In genomic region chr1:151907363-151908139, GRCh38 we compare ENCODE assay signal across 11 cellular contexts. TPM values are rescaled to one million over a fixed set of nuclear protein-coding genes. Genes with fewer than 3 reads are reported as not detected.
DNase-seq lines count a peak whose midpoint lies in the region; ATAC-seq and TF ChIP-seq lines count a peak whose summit lies in the region.
"Had no signal": no experiment of that assay in that cellular context is flagged by ENCODE, and none has a peak within 500 bp of the region (broad histone marks: within the 10 kb centered on the region; RNA-seq: fewer than 3 reads in every experiment).

No MANE protein-coding gene starts in this region.

- no peaks in the 10 kb centered on the region for H3K36me3 ChIP-seq in CD8-positive, alpha-beta T cell (ENCODE audit: insufficient read depth, low read length)
- peaks cover 0 to 21% of the 10 kb centered on the region in 2 experiments; a peak in 1 of 3 replicates for H3K36me3 ChIP-seq in HEK293 (ENCODE audit: control insufficient read depth in 2 of 2, insufficient read depth in 1 of 2, low read length in 2 of 2)
- H3K36me3 ChIP-seq: neutrophil had no signal

- no peak for ATAC-seq in CD8-positive, alpha-beta T cell
- no peak for ATAC-seq in HG03159 (IDR thresholded peaks at IDR 0.05; ENCODE audit: unreplicated experiment)
- ATAC-seq in HG02885 (IDR thresholded peaks at IDR 0.05; ENCODE audit: poor library complexity, unreplicated experiment) = no peak
- ATAC-seq: foreskin keratinocyte had no signal

- peaks cover 3% of the 10 kb centered on the region for H3K9me3 Mint-ChIP-seq in CD8-positive, alpha-beta T cell
- peaks cover 21% of the 10 kb centered on the region for H3K9me3 Mint-ChIP-seq in activated CD4-positive, alpha-beta memory T cell treated with anti-CD3 and anti-CD28 coated beads for 36 hours
- peaks cover 5 to 12% (median 8%) of the 10 kb centered on the region in 6 donors for H3K9me3 Mint-ChIP-seq in immature natural killer cell

- H3K27ac ChIP-seq in CD8-positive, alpha-beta T cell (ENCODE audit: low read depth, low read length) = no peak overlapping the region
- no peak overlapping the region for H3K27ac ChIP-seq in HEK293 (ENCODE audit: extremely low read depth, low read depth, low read length)
- H3K27ac ChIP-seq: foreskin keratinocyte, neutrophil had no signal

- H3K36me3 Mint-ChIP-seq in CD8-positive, alpha-beta T cell = peaks cover 24% of the 10 kb centered on the region
- peaks cover 37% of the 10 kb centered on the region for H3K36me3 Mint-ChIP-seq in activated CD4-positive, alpha-beta memory T cell treated with anti-CD3 and anti-CD28 coated beads for 36 hours
- H3K36me3 Mint-ChIP-seq in immature natural killer cell = peaks cover 16 to 22% (median 18%) of the 10 kb centered on the region in 3 donors

- CTCF ChIA-PET in CD8-positive, alpha-beta T cell (lab: Charles Lee) = interaction anchor here (0.6 to 3.7 kb wide), 9 partner anchors 8 to 1587 kb away, joined by 3 to 26 read pairs (median 5); no protein-coding TSS in a partner anchor
- CTCF ChIA-PET in HEK293 (lab: Yijun Ruan, JAX) = interaction anchor here (0.7 to 2.5 kb wide), 5 partner anchors 8 to 106 kb away, joined by 3 to 12 read pairs (median 5); no protein-coding TSS in a partner anchor
- CTCF ChIA-PET in activated CD4-positive, alpha-beta memory T cell treated with anti-CD3 and anti-CD28 coated beads for 36 hours (lab: Charles Lee) = interaction anchor here (0.9 to 2.3 kb wide), 5 partner anchors 10 to 127 kb away, joined by 3 to 15 read pairs (median 9); no protein-coding TSS in a partner anchor

- POLR2A ChIA-PET in CD8-positive, alpha-beta T cell (lab: Charles Lee) = interaction anchor here (0.6 to 2.4 kb wide), 6 partner anchors 9 to 133 kb away, joined by 3 to 31 read pairs (median 4); no protein-coding TSS in a partner anchor
- POLR2A ChIA-PET in HEK293 (lab: Yijun Ruan, JAX) = no interaction called here
- POLR2A ChIA-PET in activated CD4-positive, alpha-beta memory T cell treated with anti-CD3 and anti-CD28 coated beads for 36 hours (lab: Charles Lee) = interaction anchor here (1.3 to 2.0 kb wide), 3 partner anchors 39 to 145 kb away, joined by 3 to 8 read pairs (median 6); partner anchors contain the start of genes C2CD4D and MRPL9

- H3K4me1 Mint-ChIP-seq in CD8-positive, alpha-beta T cell (ENCODE audit: low read depth) = peaks cover 53% of the 10 kb centered on the region
- peaks cover 48% of the 10 kb centered on the region for H3K4me1 Mint-ChIP-seq in activated CD4-positive, alpha-beta memory T cell treated with anti-CD3 and anti-CD28 coated beads for 36 hours (ENCODE audit: low read depth)
- H3K4me1 Mint-ChIP-seq in immature natural killer cell = peaks cover 42 to 54% of the 10 kb centered on the region in 2 donors

- no peaks in the 10 kb centered on the region for H3K27me3 ChIP-seq in CD8-positive, alpha-beta T cell (ENCODE audit: insufficient read depth, low read length)
- H3K27me3 ChIP-seq: foreskin keratinocyte had no signal

- DNase-seq in CD8-positive, alpha-beta T cell = no peak
- DNase-seq in activated CD4-positive, alpha-beta memory T cell treated with anti-CD3 and anti-CD28 coated beads for 36 hours = peak; percentile 40
- DNase-seq in immature natural killer cell (no peak), LoVo (ENCODE audit: low spot score) (no peak)
- DNase-seq: foreskin keratinocyte, NCI-H1105 treated with DMSO at 0.1 percent for 48 hours had no signal

- H3K27ac Mint-ChIP-seq in CD8-positive, alpha-beta T cell = peak overlapping the region; percentile 85
- peak overlapping the region; percentile 89 for H3K27ac Mint-ChIP-seq in activated CD4-positive, alpha-beta memory T cell treated with anti-CD3 and anti-CD28 coated beads for 36 hours
- peak overlapping the region in 3 of 6 donors; percentile 24 to 40 (median 39) for H3K27ac Mint-ChIP-seq in immature natural killer cell

- no peaks in the 10 kb centered on the region for H3K27me3 Mint-ChIP-seq in CD8-positive, alpha-beta T cell (ENCODE audit: low read depth)
- no peaks in the 10 kb centered on the region for H3K27me3 Mint-ChIP-seq in activated CD4-positive, alpha-beta memory T cell treated with anti-CD3 and anti-CD28 coated beads for 36 hours
- peaks cover 0 to 5% (median 4%) of the 10 kb centered on the region in 3 donors for H3K27me3 Mint-ChIP-seq in immature natural killer cell (ENCODE audit: low read depth in 3 of 3)

- peak overlapping the region; percentile 83 for H3K4me3 Mint-ChIP-seq in CD8-positive, alpha-beta T cell
- H3K4me3 Mint-ChIP-seq in activated CD4-positive, alpha-beta memory T cell treated with anti-CD3 and anti-CD28 coated beads for 36 hours = peak overlapping the region; percentile 78
- H3K4me3 Mint-ChIP-seq in immature natural killer cell = peak overlapping the region in 4 of 5 donors; percentile 28 to 58 (median 46)

- intact Hi-C loops in CD8-positive, alpha-beta T cell (cut with DNase I, micrococcal nuclease) = loop anchor here in 1 of 2 experiments (5.0 kb wide), 1 partner anchor 140 kb away; no protein-coding TSS in a partner anchor
- intact Hi-C loops in activated CD4-positive, alpha-beta memory T cell treated with anti-CD3 and anti-CD28 coated beads for 36 hours (cut with micrococcal nuclease) = no loop called here

- H3K4me3 ChIP-seq in CD8-positive, alpha-beta T cell (ENCODE audit: low read depth, low read length) = no peak overlapping the region
- H3K4me3 ChIP-seq in HEK293 (ENCODE audit: low read depth, low read length) = no peak overlapping the region

- H3K4me1 ChIP-seq in CD8-positive, alpha-beta T cell (ENCODE audit: insufficient read depth, low read length) = peaks cover 60% of the 10 kb centered on the region
- H3K4me1 ChIP-seq in HEK293 (ENCODE audit: control insufficient read depth, insufficient read depth, low read length) = no peaks in the 10 kb centered on the region

- H3K9me3 ChIP-seq in CD8-positive, alpha-beta T cell (ENCODE audit: low read length) = no peaks in the 10 kb centered on the region
- H3K9me3 ChIP-seq in HEK293 (ENCODE audit: control insufficient read depth, insufficient read depth, low read depth, low read length) = no peaks in the 10 kb centered on the region

- TF ChIP-seq CTCF in CD8-positive, alpha-beta T cell (IDR thresholded peaks at IDR 0.05) = no peak
- no peak for TF ChIP-seq CTCF in HEK293 (tag by site-specific recombination; IDR thresholded peaks at IDR 0.05)

TF ChIP-seq in HEK293, 187 proteins besides CTCF, POLR2A, EP300 and RAD21 (continues in another document):
- TF ChIP-seq ZNF157 (tag by site-specific recombination; IDR thresholded peaks at IDR 0.05) (0 out of 2 replicates have a peak, but pooled peaks have one; percentile 37), ZFP69B (tag by site-specific recombination; IDR thresholded peaks at IDR 0.05) (peak; percentile 64; the same call in 1 of the 2 replicates), ZNF558 (tag by site-specific recombination; IDR thresholded peaks at IDR 0.05) (0 out of 2 replicates have a peak, but pooled peaks have one; percentile 34), KLF9 (tag by site-specific recombination; IDR thresholded peaks at IDR 0.05; ENCODE audit: low read depth) (peak; percentile 25; the same call in 1 of the 2 replicates), ZNF169 (tag by site-specific recombination; IDR thresholded peaks at IDR 0.05) (peak; percentile 77), ZNF280D (tag by site-specific recombination; IDR thresholded peaks at IDR 0.05) (peak; percentile 98), KLF8 (tag by site-specific recombination; IDR thresholded peaks at IDR 0.05) (peak; percentile 36; the same call in 1 of the 2 replicates), ZNF311 (tag by site-specific recombination; IDR thresholded peaks at IDR 0.05; ENCODE audit: borderline replicate concordance) (0 out of 2 replicates have a peak, but pooled peaks have one; percentile 63), ZNF350 (tag by site-specific recombination; IDR thresholded peaks at IDR 0.05) (peak; percentile 69; the same call in 1 of the 2 replicates), ZNF549 (tag by site-specific recombination; IDR thresholded peaks at IDR 0.05) (peak; percentile 58; the same call in 1 of the 2 replicates), ZNF76 (tag by site-specific recombination; IDR thresholded peaks at IDR 0.05; ENCODE audit: borderline replicate concordance, low read depth) (no peak), ZNF2 (tag by site-specific recombination; IDR thresholded peaks at IDR 0.05) (no peak), SETDB1 (IDR thresholded peaks at IDR 0.05; ENCODE audit: insufficient read length, low read length) (peak; percentile 99), ZNF677 (tag by site-specific recombination; IDR thresholded peaks at IDR 0.05) (no peak), ZNF529 (tag by site-specific recombination; IDR thresholded peaks at IDR 0.05; ENCODE audit: insufficient replicate concordance) (peak; percentile 65), ZNF626 (tag by site-specific recombination; IDR thresholded peaks at IDR 0.05) (peak; percentile 99)

RNA-seq across cellular contexts. Expression of gene THEM4, which starts 1.8 kb away (rescaled TPM):
- 10 to 100 TPM; 14.3 to 16.8 TPM for total RNA-seq in CD8-positive, alpha-beta T cell
- 10 to 100 TPM; 19.6 to 24.9 TPM for total RNA-seq in activated CD4-positive, alpha-beta memory T cell treated with anti-CD3 and anti-CD28 coated beads for 36 hours
- 10 to 100 TPM; 29.9 to 38.1 (median 36.7) TPM for polyA plus RNA-seq in immature natural killer cell

RNA-seq across cellular contexts. Expression of gene THEM5, which starts 54.0 kb away (rescaled TPM):
- total RNA-seq in CD8-positive, alpha-beta T cell = not detected
- not detected for total RNA-seq in activated CD4-positive, alpha-beta memory T cell treated with anti-CD3 and anti-CD28 coated beads for 36 hours
- polyA plus RNA-seq in immature natural killer cell = under 1 TPM in 1 of 3 donors, not detected in 2; 0.56 TPM
- total RNA-seq: foreskin keratinocyte; T-helper 2 cell treated with Interferon-gamma antibody and Interleukin-4, amounts not matched to agents 100 ng/mL and 5 ng/mL, for 36 hours had no signal
